ENCODE assay signal across 11 cellular contexts in the genomic region with DNA sequence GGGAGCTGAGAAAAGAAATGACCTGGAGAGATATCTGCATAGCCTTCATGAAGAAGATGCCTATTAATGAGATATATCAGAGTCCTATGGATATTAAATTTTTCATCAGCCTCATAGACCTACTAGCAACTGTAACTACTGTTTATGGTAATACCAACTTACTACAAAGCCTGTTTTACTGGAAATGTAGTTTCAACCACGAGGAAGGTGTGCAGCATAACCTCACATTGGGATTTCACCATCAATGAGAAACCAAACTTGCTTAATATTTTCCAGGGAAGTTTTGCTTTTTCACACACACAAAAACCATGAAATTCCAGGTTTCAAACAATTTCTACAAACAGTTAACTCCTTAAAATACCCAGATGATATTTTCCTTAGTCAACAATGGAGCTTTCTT. TPM values are rescaled to one million over a fixed set of nuclear protein-coding genes. Genes with fewer than 3 reads are reported as not detected.
"Had no signal": no experiment of that assay in that cellular context is flagged by ENCODE, and none has a peak within 500 bp of the region (broad histone marks: within the 10 kb centered on the region; RNA-seq: fewer than 3 reads in every experiment).

No MANE protein-coding gene starts in this region.

- ATAC-seq: HCT116 had no signal

- H2AFZ ChIP-seq: GM23248 had no signal

- DNase-seq: GM23248, GOT3, H7, HFFc6, IMR-90, KG1 had no signal

- H3K36me3 ChIP-seq: HAP-1 had no signal

- H3K9me3 ChIP-seq: HAP-1 had no signal

- H3K27ac ChIP-seq: GM23248 had no signal

- H3K4me1 ChIP-seq: HAP-1 had no signal

- H3K4me3 ChIP-seq: GM23248, HAP-1, K562 had no signal

- H3K9ac ChIP-seq: GM23248 had no signal

RNA-seq across cellular contexts. Expression of gene FAM240A, which starts 31.4 kb away (rescaled TPM):
- total RNA-seq: GM23248, H4, H7, HFFc6, HT-29, IMR-90, K562 had no signal

RNA-seq across cellular contexts. Expression of gene TMIE, which starts 57.5 kb away (rescaled TPM):
- total RNA-seq: H4, HFFc6, IMR-90, K562 had no signal
